Comparison of ENCODE assay signal across 8 cellular contexts in genomic region chr2:70300771-70301343, GRCh38. TPM values are rescaled to one million over a fixed set of nuclear protein-coding genes. Genes with fewer than 3 reads are reported as not detected.
DNase-seq lines count a peak whose midpoint lies in the region; ATAC-seq and TF ChIP-seq lines count a peak whose summit lies in the region.

No MANE protein-coding gene starts in this region.

- H3K4me3 ChIP-seq in kidney epithelial cell (ENCODE audit: low read depth, low read length) = peak overlapping the region; percentile 66
- H3K4me3 ChIP-seq in tibial artery = peak overlapping the region; percentile 72 to 85

- peak overlapping the region; percentile 94 for H3K27ac Mint-ChIP-seq in activated naive CD4-positive, alpha-beta T cell treated with anti-CD3 and anti-CD28 coated beads for 36 hours
- H3K27ac Mint-ChIP-seq in activated T-helper 2 cell treated with anti-CD3 and anti-CD28 coated beads, Interferon-gamma antibody, Interleukin-2, Interleukin-4, amounts not matched to agents 10 μg/mL and 5 μg/mL and 100 μg/mL, durations not matched to agents 14 hours and 24 hours and 36 hours = peak overlapping the region; percentile 90

- no peak for TF ChIP-seq CTCF in kidney epithelial cell (IDR thresholded peaks at IDR 0.05; ENCODE audit: insufficient read depth, low read length, poor library complexity, severe bottlenecking)
- TF ChIP-seq CTCF in tibial artery (IDR thresholded peaks at IDR 0.05) = no peak

- intact Hi-C loops in activated naive CD4-positive, alpha-beta T cell treated with anti-CD3 and anti-CD28 coated beads for 36 hours (cut with micrococcal nuclease) = loop anchor here (1.0 to 10.0 kb wide), 5 partner anchors 8 to 564 kb away; partner anchors contain the start of genes ADD2, SNRPG and TIA1
- intact Hi-C loops in activated T-helper 2 cell treated with anti-CD3 and anti-CD28 coated beads, Interferon-gamma antibody, Interleukin-2, Interleukin-4, amounts not matched to agents 10 μg/mL and 5 μg/mL and 100 μg/mL, durations not matched to agents 14 hours and 24 hours and 36 hours (cut with micrococcal nuclease) = loop anchor here (1.0 to 10.0 kb wide), 2 partner anchors 8 to 484 kb away; partner anchors contain the start of gene SNRPG
- intact Hi-C loops in tibial artery (cut with DNase I; ENCODE audit: low total_unique reads) = loop anchor here (5.0 kb wide), 2 partner anchors 316 to 389 kb away; no protein-coding TSS in a partner anchor

- DNase-seq in activated naive CD4-positive, alpha-beta T cell treated with anti-CD3 and anti-CD28 coated beads for 36 hours = no peak
- no peak for DNase-seq in activated naive CD4-positive, alpha-beta T cell treated with anti-CD3 and anti-CD28 coated beads, Interleukin-2, amount 50 U/mL, for 16 hours
- DNase-seq in activated T-helper 2 cell treated with anti-CD3 and anti-CD28 coated beads, Interferon-gamma antibody, Interleukin-2, Interleukin-4, amounts not matched to agents 10 μg/mL and 5 μg/mL and 100 μg/mL, durations not matched to agents 14 hours and 24 hours and 36 hours (ENCODE audit: low spot score) = no peak
- DNase-seq in kidney epithelial cell (ENCODE audit: low read depth) (no peak), tibial artery (no peak), cerebellar cortex (ENCODE audit: low spot score) (no peak)

- peak overlapping the region; percentile 80 for H3K27ac ChIP-seq in tibial artery

- peaks cover 27% of the 10 kb centered on the region for H3K36me3 Mint-ChIP-seq in activated naive CD4-positive, alpha-beta T cell treated with anti-CD3 and anti-CD28 coated beads for 36 hours (ENCODE audit: low read depth)
- peaks cover 46% of the 10 kb centered on the region for H3K36me3 Mint-ChIP-seq in activated T-helper 2 cell treated with anti-CD3 and anti-CD28 coated beads, Interferon-gamma antibody, Interleukin-2, Interleukin-4, amounts not matched to agents 10 μg/mL and 5 μg/mL and 100 μg/mL, durations not matched to agents 14 hours and 24 hours and 36 hours (ENCODE audit: low read depth)

- no peaks in the 10 kb centered on the region for H3K9me3 ChIP-seq in tibial artery

- H3K27me3 ChIP-seq in kidney epithelial cell (ENCODE audit: control insufficient read depth, insufficient read depth, low read length) (no peaks in the 10 kb centered on the region), tibial artery (no peaks in the 10 kb centered on the region)

- CTCF ChIA-PET in activated naive CD4-positive, alpha-beta T cell treated with anti-CD3 and anti-CD28 coated beads for 36 hours (lab: Charles Lee) = interaction anchor here (1.0 to 3.7 kb wide), 5 partner anchors 7 to 467 kb away, joined by 4 to 31 read pairs (median 4); partner anchors contain the start of genes ADD2 and SNRPG

- peaks cover 0 to 10% (median 7%) of the 10 kb centered on the region in 4 donors for H3K4me1 ChIP-seq in tibial artery

- H3K36me3 ChIP-seq in kidney epithelial cell (ENCODE audit: control insufficient read depth, insufficient read depth, low read length) (no peaks in the 10 kb centered on the region), tibial artery (peaks cover 0 to 44% (median 9%) of the 10 kb centered on the region in 3 donors)

- H3K27me3 Mint-ChIP-seq in activated naive CD4-positive, alpha-beta T cell treated with anti-CD3 and anti-CD28 coated beads for 36 hours (ENCODE audit: low read depth) = no peaks in the 10 kb centered on the region
- no peaks in the 10 kb centered on the region for H3K27me3 Mint-ChIP-seq in activated T-helper 2 cell treated with anti-CD3 and anti-CD28 coated beads, Interferon-gamma antibody, Interleukin-2, Interleukin-4, amounts not matched to agents 10 μg/mL and 5 μg/mL and 100 μg/mL, durations not matched to agents 14 hours and 24 hours and 36 hours (ENCODE audit: low read depth)

- H3K9me3 Mint-ChIP-seq in activated naive CD4-positive, alpha-beta T cell treated with anti-CD3 and anti-CD28 coated beads for 36 hours = no peaks in the 10 kb centered on the region
- H3K9me3 Mint-ChIP-seq in activated T-helper 2 cell treated with anti-CD3 and anti-CD28 coated beads, Interferon-gamma antibody, Interleukin-2, Interleukin-4, amounts not matched to agents 10 μg/mL and 5 μg/mL and 100 μg/mL, durations not matched to agents 14 hours and 24 hours and 36 hours = no peaks in the 10 kb centered on the region

- no peak for ATAC-seq in HG02973 (IDR thresholded peaks at IDR 0.05; ENCODE audit: unreplicated experiment)
- ATAC-seq in GM19324 (IDR thresholded peaks at IDR 0.05; ENCODE audit: low FRiP score, unreplicated experiment) = no peak

- peaks cover 42% of the 10 kb centered on the region for H3K4me1 Mint-ChIP-seq in activated naive CD4-positive, alpha-beta T cell treated with anti-CD3 and anti-CD28 coated beads for 36 hours (ENCODE audit: low read depth)
- H3K4me1 Mint-ChIP-seq in activated T-helper 2 cell treated with anti-CD3 and anti-CD28 coated beads, Interferon-gamma antibody, Interleukin-2, Interleukin-4, amounts not matched to agents 10 μg/mL and 5 μg/mL and 100 μg/mL, durations not matched to agents 14 hours and 24 hours and 36 hours (ENCODE audit: low read depth) = peaks cover 33% of the 10 kb centered on the region

- peak overlapping the region; percentile 93 for H3K4me3 Mint-ChIP-seq in activated naive CD4-positive, alpha-beta T cell treated with anti-CD3 and anti-CD28 coated beads for 36 hours
- H3K4me3 Mint-ChIP-seq in activated T-helper 2 cell treated with anti-CD3 and anti-CD28 coated beads, Interferon-gamma antibody, Interleukin-2, Interleukin-4, amounts not matched to agents 10 μg/mL and 5 μg/mL and 100 μg/mL, durations not matched to agents 14 hours and 24 hours and 36 hours (ENCODE audit: low read depth) = peak overlapping the region; percentile 88

RNA-seq across cellular contexts. Expression of gene FAM136A, which starts 1.0 kb away (rescaled TPM):
- 10 to 100 TPM; 41.9 to 44.0 TPM for total RNA-seq in activated naive CD4-positive, alpha-beta T cell treated with anti-CD3 and anti-CD28 coated beads for 36 hours
- total RNA-seq in activated T-helper 2 cell treated with anti-CD3 and anti-CD28 coated beads, Interferon-gamma antibody, Interleukin-2, Interleukin-4, amounts not matched to agents 10 μg/mL and 5 μg/mL and 100 μg/mL, durations not matched to agents 14 hours and 24 hours and 36 hours = 71.3 and 71.8 TPM in 2 replicates
- 67.1 and 70.5 TPM in 2 replicates for total RNA-seq in kidney epithelial cell

RNA-seq across cellular contexts. Expression of gene SNRPG, which starts 7.3 kb away (rescaled TPM):
- 100 to 1,000 TPM; 439 to 458 TPM for total RNA-seq in activated naive CD4-positive, alpha-beta T cell treated with anti-CD3 and anti-CD28 coated beads for 36 hours
- 415 and 420 TPM in 2 replicates for total RNA-seq in activated T-helper 2 cell treated with anti-CD3 and anti-CD28 coated beads, Interferon-gamma antibody, Interleukin-2, Interleukin-4, amounts not matched to agents 10 μg/mL and 5 μg/mL and 100 μg/mL, durations not matched to agents 14 hours and 24 hours and 36 hours
- total RNA-seq in kidney epithelial cell = 133 and 151 TPM in 2 replicates

RNA-seq across cellular contexts. Expression of gene PCYOX1, which starts 42.9 kb away (rescaled TPM):
- total RNA-seq in activated naive CD4-positive, alpha-beta T cell treated with anti-CD3 and anti-CD28 coated beads for 36 hours = 1 to 10 TPM; 7.9 to 8.5 TPM
- total RNA-seq in activated T-helper 2 cell treated with anti-CD3 and anti-CD28 coated beads, Interferon-gamma antibody, Interleukin-2, Interleukin-4, amounts not matched to agents 10 μg/mL and 5 μg/mL and 100 μg/mL, durations not matched to agents 14 hours and 24 hours and 36 hours = 17.5 and 21.3 TPM in 2 replicates
- 26.6 and 26.7 TPM in 2 replicates for total RNA-seq in kidney epithelial cell

RNA-seq across cellular contexts. Expression of gene TIA1, which starts 52.4 kb away (rescaled TPM):
- total RNA-seq in activated naive CD4-positive, alpha-beta T cell treated with anti-CD3 and anti-CD28 coated beads for 36 hours = 10 to 100 TPM; 83.2 to 83.9 TPM
- 113 TPM in 2 replicates for total RNA-seq in activated T-helper 2 cell treated with anti-CD3 and anti-CD28 coated beads, Interferon-gamma antibody, Interleukin-2, Interleukin-4, amounts not matched to agents 10 μg/mL and 5 μg/mL and 100 μg/mL, durations not matched to agents 14 hours and 24 hours and 36 hours
- 64.6 and 65.7 TPM in 2 replicates for total RNA-seq in kidney epithelial cell
